Comparison of ENCODE assay signal across 8 cellular contexts in genomic region chr11:93741094-93741881, GRCh38. TPM values are rescaled to one million over a fixed set of nuclear protein-coding genes. Genes with fewer than 3 reads are reported as not detected.
DNase-seq lines count a peak whose midpoint lies in the region; ATAC-seq and TF ChIP-seq lines count a peak whose summit lies in the region.

C11orf54 (plus strand) TSS chr11:93741672; CDS start chr11:93747394, 5,722 bp downstream.
A gene with protein sequence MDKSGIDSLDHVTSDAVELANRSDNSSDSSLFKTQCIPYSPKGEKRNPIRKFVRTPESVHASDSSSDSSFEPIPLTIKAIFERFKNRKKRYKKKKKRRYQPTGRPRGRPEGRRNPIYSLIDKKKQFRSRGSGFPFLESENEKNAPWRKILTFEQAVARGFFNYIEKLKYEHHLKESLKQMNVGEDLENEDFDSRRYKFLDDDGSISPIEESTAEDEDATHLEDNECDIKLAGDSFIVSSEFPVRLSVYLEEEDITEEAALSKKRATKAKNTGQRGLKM (minus strand): TSS chr11:93741495. CDS start chr11:93739304, 2,191 bp downstream.

- no peak for TF ChIP-seq CTCF in GM20000 (IDR thresholded peaks at IDR 0.05; ENCODE audit: extremely low read depth, missing control alignments)

- ATAC-seq in effector memory CD8-positive, alpha-beta T cell (replicated peaks): peak; percentile 85
- peak; percentile 84 for ATAC-seq in memory B cell (ENCODE audit: low read depth)

- DNase-seq in COLO668 (lab: John Stamatoyannopoulos, UW; ENCODE audit: unreplicated experiment): peak; percentile 97
- DNase-seq in GM20000 (ENCODE audit: low spot score): peak; percentile 91
- peak; percentile 100 for DNase-seq in HT-29 (ENCODE audit: low spot score)
- DNase-seq in NOMO-1 (lab: John Stamatoyannopoulos, UW; ENCODE audit: unreplicated experiment in 2 of 2): peak; percentile 97
- peak; percentile 96 to 98 (median 97) for DNase-seq in effector memory CD8-positive, alpha-beta T cell
- DNase-seq in memory B cell (ENCODE audit: low spot score in 2 of 2): peak; percentile 91 to 97
- peak; percentile 84 for DNase-seq in stimulated activated CD8-positive, alpha-beta memory T cell treated with anti-CD3 and anti-CD28 coated beads, Interleukin-12 subunit alpha, Interleukin-12 subunit beta, amount 100 ng/mL, for 24 hours (ENCODE audit: extremely low read depth)

- H3K27ac Mint-ChIP-seq in effector memory CD8-positive, alpha-beta T cell: peak within 1 kb of the TSS; percentile 98 to 100
- peak within 1 kb of the TSS; percentile 98 for H3K27ac Mint-ChIP-seq in memory B cell

- peak within 1 kb of the TSS; percentile 96 to 98 for H3K4me3 Mint-ChIP-seq in effector memory CD8-positive, alpha-beta T cell
- peak within 1 kb of the TSS; percentile 98 for H3K4me3 Mint-ChIP-seq in memory B cell

- H3K9me3 Mint-ChIP-seq in effector memory CD8-positive, alpha-beta T cell: no peaks in the 10 kb centered on the region
- no peaks in the 10 kb centered on the region for H3K9me3 Mint-ChIP-seq in memory B cell

- CTCF ChIA-PET in activated CD8-positive, alpha-beta memory T cell treated with anti-CD3 and anti-CD28 coated beads for 36 hours (lab: Charles Lee): interaction anchor here (2.5 kb wide), 1 partner anchor 43 kb away, joined by 10 read pairs; the partner anchor contains the start of gene MED17

- POLR2A ChIA-PET in activated CD8-positive, alpha-beta memory T cell treated with anti-CD3 and anti-CD28 coated beads for 36 hours (lab: Charles Lee): interaction anchor here (0.6 to 4.5 kb wide), 10 partner anchors 11 to 803 kb away, joined by 3 to 61 read pairs (median 4); partner anchors contain the start of genes CEP295, FUT4 and MED17

- peaks cover 64% of the 10 kb centered on the region for H3K36me3 Mint-ChIP-seq in effector memory CD8-positive, alpha-beta T cell (ENCODE audit: insufficient read depth)
- H3K36me3 Mint-ChIP-seq in memory B cell: peaks cover 25% of the 10 kb centered on the region

- peaks cover 43 to 53% of the 10 kb centered on the region in 2 donors for H3K4me1 Mint-ChIP-seq in effector memory CD8-positive, alpha-beta T cell (ENCODE audit: low read depth in 2 of 2)
- H3K4me1 Mint-ChIP-seq in memory B cell: peaks cover 25% of the 10 kb centered on the region

- no peaks in the 10 kb centered on the region for H3K27me3 Mint-ChIP-seq in effector memory CD8-positive, alpha-beta T cell
- no peaks in the 10 kb centered on the region for H3K27me3 Mint-ChIP-seq in memory B cell

RNA-seq across cellular contexts. Expression of gene C11orf54, which starts in this region (rescaled TPM):
- total RNA-seq in HT-29 (2014; rRNA removed; shearing (Covaris generic)): 18.8 and 26.5 TPM in 2 replicates
- total RNA-seq in activated CD8-positive, alpha-beta memory T cell treated with anti-CD3 and anti-CD28 coated beads for 36 hours: 10 to 100 TPM; 13.4 to 15.0 TPM

RNA-seq across cellular contexts. Expression of the second gene that starts in this region (rescaled TPM):
- total RNA-seq in HT-29 (2014; rRNA removed; shearing (Covaris generic)): 103 and 114 TPM in 2 replicates
- total RNA-seq in activated CD8-positive, alpha-beta memory T cell treated with anti-CD3 and anti-CD28 coated beads for 36 hours: 100 to 1,000 TPM; 284 to 296 TPM

Comparison
In these comparisons a context has a peak if more than half of its experiments do, and no peak if none do; other contexts are left out.
1. Peak in every context shown above with its lines: DNase-seq and ATAC-seq.